In genomic region chr17:21338991-21339390, GRCh38 we compare ENCODE assay signal across 2 cellular contexts. TPM values are rescaled to one million over a fixed set of nuclear protein-coding genes. Genes with fewer than 3 reads are reported as not detected.
"Had no signal": no experiment of that assay in that cellular context is flagged by ENCODE, and none has a peak within 500 bp of the region (broad histone marks: within the 10 kb centered on the region; RNA-seq: fewer than 3 reads in every experiment).

No MANE protein-coding gene starts in this region.

RNA-seq across cellular contexts. Expression of gene KCNJ12, which starts 37.2 kb away (rescaled TPM):
- polyA plus RNA-seq: IgD-negative memory B cell, K562 had no signal
